14 cellular contexts compared by ENCODE assay signal in the genomic region with DNA sequence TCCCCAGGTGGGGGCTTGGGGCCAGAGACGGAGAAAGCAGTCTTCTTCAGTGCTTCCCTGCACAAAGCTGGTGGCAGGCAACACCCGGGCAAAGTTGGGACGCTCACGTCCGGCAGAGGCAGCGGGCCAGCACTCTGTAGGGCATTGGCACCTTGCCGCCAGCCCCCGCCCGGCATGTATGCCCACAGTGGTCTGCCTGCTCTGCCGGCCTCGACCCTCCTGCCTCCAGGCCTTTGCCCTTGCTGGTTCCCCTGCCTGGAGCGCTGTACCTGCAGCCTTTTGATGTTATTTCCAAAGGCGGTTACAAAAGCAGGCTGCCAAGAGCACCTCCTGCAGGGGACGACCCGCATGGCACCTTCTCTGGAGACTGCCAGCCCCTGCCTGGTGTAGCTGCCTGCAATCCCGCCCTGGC. TPM values are rescaled to one million over a fixed set of nuclear protein-coding genes. Genes with fewer than 3 reads are reported as not detected.
A peak's percentile ranks its signal among the peaks of the same experiment; 100 is the strongest.
DNase-seq lines count a peak whose midpoint lies in the region; ATAC-seq and TF ChIP-seq lines count a peak whose summit lies in the region.
"Had no signal": no experiment of that assay in that cellular context is flagged by ENCODE, and none has a peak within 500 bp of the region (broad histone marks: within the 10 kb centered on the region; RNA-seq: fewer than 3 reads in every experiment).

No MANE protein-coding gene starts in this region.

- H3K9me3 Mint-ChIP-seq in Caco-2 (ENCODE audit: unreplicated experiment), result peaks cover 3% of the 10 kb centered on the region

- POLR2A ChIA-PET in Caco-2 (lab: Charles Lee), result no interaction called here

- no TSS peak for BruUV-seq in Caco-2 (replicated peaks; lab: Mats Ljungman, UMichigan)

- H3K27me3 Mint-ChIP-seq in Caco-2 (ENCODE audit: insufficient read depth, unreplicated experiment), result peaks cover 14% of the 10 kb centered on the region
- peaks cover 9% of the 10 kb centered on the region for H3K27me3 Mint-ChIP-seq in T-helper 17 cell

- H3K27me3 ChIP-seq in Caco-2 (replicated peaks; ENCODE audit: control insufficient read depth, insufficient read depth, low read length) (no peaks in the 10 kb centered on the region), brain microvascular endothelial cell (replicated peaks) (no peaks in the 10 kb centered on the region), lower lobe of right lung (ENCODE audit: low read depth) (peaks cover 4% of the 10 kb centered on the region)

- intact Hi-C loops in Caco-2 (cut with micrococcal nuclease; ENCODE audit: unreplicated experiment), result loop anchor here (10.0 kb wide), 1 partner anchor 76 kb away; no protein-coding TSS in a partner anchor
- intact Hi-C loops in lower lobe of right lung (cut with DNase I), result no loop called here

- H3K27ac Mint-ChIP-seq in Caco-2 (ENCODE audit: unreplicated experiment), result no peak overlapping the region
- no peak overlapping the region for H3K27ac Mint-ChIP-seq in T-helper 17 cell

- H3K36me3 ChIP-seq in Caco-2 (ENCODE audit: control insufficient read depth, insufficient read depth, low read length) (no peaks in the 10 kb centered on the region), brain microvascular endothelial cell (replicated peaks) (no peaks in the 10 kb centered on the region), lower lobe of right lung (no peaks in the 10 kb centered on the region)

- H3K9me3 ChIP-seq in Caco-2 (no peaks in the 10 kb centered on the region), lower lobe of right lung (no peaks in the 10 kb centered on the region), T-helper 17 cell (ENCODE audit: control insufficient read depth, low read length, poor library complexity, severe bottlenecking) (no peaks in the 10 kb centered on the region)

- peak in 1 of 2 donors; percentile 5 for ATAC-seq in lower lobe of right lung
- ATAC-seq in HG03520 (IDR thresholded peaks at IDR 0.05; ENCODE audit: unreplicated experiment), result no peak
- no peak for ATAC-seq in HG02759 (IDR thresholded peaks at IDR 0.05; ENCODE audit: unreplicated experiment)
- no peak for ATAC-seq in T-helper 17 cell

- TF ChIP-seq CTCF in Caco-2 (IDR thresholded peaks at IDR 0.05; ENCODE audit: insufficient read depth in 1 of 2, low read depth in 1 of 2, low read length in 1 of 2, severe bottlenecking in 1 of 2, unreplicated experiment in 1 of 2), result peak; percentile 8 to 21
- TF ChIP-seq CTCF in HFF-Myc (IDR thresholded peaks at IDR 0.05; ENCODE audit: low read depth, low read length, missing control alignments), result peak; percentile 19
- TF ChIP-seq CTCF in brain microvascular endothelial cell (IDR thresholded peaks at IDR 0.05; ENCODE audit: low read depth, low read length, missing control alignments), result peak; percentile 33
- TF ChIP-seq CTCF in lower lobe of right lung (IDR thresholded peaks at IDR 0.05), result no peak

- in situ Hi-C loops in brain microvascular endothelial cell (cut with HindIII; ENCODE audit: low pct_ligation_motif_present, low sequenced_read_pairs), result no loop called here

- peak in 1 of 2 experiments; percentile 15 for DNase-seq in Caco-2
- DNase-seq in HFF-Myc (ENCODE audit: extremely low read depth, low read depth), result no peak
- no peak for DNase-seq in brain microvascular endothelial cell
- peak; percentile 35 for DNase-seq in lower lobe of right lung
- DNase-seq in T-helper 17 cell, result no peak
- DNase-seq in glomerular visceral epithelial cell (ENCODE audit: extremely low spot score), result no peak
- DNase-seq: activated CD4-positive, alpha-beta T cell treated with anti-CD3 and anti-CD28 coated beads, Interleukin-2, amount 50 U/mL, for 1 hour; C1 segment of cervical spinal cord; cerebellar nuclear complex; NCI-H2107 had no signal

- H3K4me3 Mint-ChIP-seq in Caco-2 (ENCODE audit: unreplicated experiment) (no peak overlapping the region), T-helper 17 cell (no peak overlapping the region)

- H3K36me3 Mint-ChIP-seq in Caco-2 (ENCODE audit: insufficient read depth, unreplicated experiment) (no peaks in the 10 kb centered on the region), T-helper 17 cell (ENCODE audit: low read depth) (no peaks in the 10 kb centered on the region)

- H3K4me1 Mint-ChIP-seq in Caco-2 (ENCODE audit: low read depth, unreplicated experiment) (no peaks in the 10 kb centered on the region), T-helper 17 cell (no peaks in the 10 kb centered on the region)

- H3K4me3 ChIP-seq in Caco-2 (ENCODE audit: low read depth, low read length), result no peak overlapping the region
- no peak overlapping the region for H3K4me3 ChIP-seq in HFF-Myc (replicated peaks; ENCODE audit: low read depth, low read length)
- H3K4me3 ChIP-seq in brain microvascular endothelial cell (ENCODE audit: low read depth, low read length), result no peak overlapping the region
- no peak overlapping the region for H3K4me3 ChIP-seq in lower lobe of right lung
- H3K4me3 ChIP-seq: skin epidermis had no signal

- no peaks in the 10 kb centered on the region for H3K4me1 ChIP-seq in Caco-2
- H3K4me1 ChIP-seq in lower lobe of right lung, result peaks cover under 1% of the 10 kb centered on the region

- CTCF ChIA-PET in Caco-2 (lab: Charles Lee), result no interaction called here

- H3K27ac ChIP-seq in brain microvascular endothelial cell (no peak overlapping the region), lower lobe of right lung (no peak overlapping the region)
- H3K27ac ChIP-seq: skin epidermis had no signal

RNA-seq across cellular contexts. Expression of gene SHISAL1, which starts 56.5 kb away (rescaled TPM):
- total RNA-seq in Caco-2 (2022), result not detected in 2 replicates
- 0.32 TPM for total RNA-seq in lower lobe of right lung
- total RNA-seq in T-helper 17 cell, result not detected
- total RNA-seq: T-helper 1 cell treated with Interleukin-12 subunit alpha and Interleukin-12 subunit beta and Interleukin-4 antibody, amounts not matched to agents 30 ng/mL and 1 ng/mL, for 36 hours had no signal
